In genomic region chr6:148524509-148524908, GRCh38 we compare ENCODE assay signal across 11 cellular contexts.
DNase-seq lines count a peak whose midpoint lies in the region; ATAC-seq and TF ChIP-seq lines count a peak whose summit lies in the region.
"Had no signal": no experiment of that assay in that cellular context is flagged by ENCODE, and none has a peak within 500 bp of the region (broad histone marks: within the 10 kb centered on the region; RNA-seq: fewer than 3 reads in every experiment).

No MANE protein-coding gene starts in this region.

- no peak for TF ChIP-seq CTCF in natural killer cell (IDR thresholded peaks at IDR 0.05)
- no peak for TF ChIP-seq CTCF in chondrocyte (IDR thresholded peaks at IDR 0.05)
- no peak for TF ChIP-seq CTCF in CD14-positive monocyte (IDR thresholded peaks at IDR 0.05)

- peak in 1 of 2 donors; percentile 47 for ATAC-seq in natural killer cell treated with Interleukin-12 subunit alpha and Interleukin-12 subunit beta and Interleukin-15 and Interleukin-18, amount 100 ng/mL, for 72 hours
- ATAC-seq in natural killer cell = no peak
- ATAC-seq in left colon = no peak
- ATAC-seq: left lobe of liver had no signal

- H3K9ac ChIP-seq in mucosa of rectum (ENCODE audit: low read depth in 1 of 2, low read length in 2 of 2) = peak overlapping the region in 1 of 2 donors; percentile 19

- peak overlapping the region; percentile 33 to 68 for H3K27ac Mint-ChIP-seq in natural killer cell treated with Interleukin-12 subunit alpha and Interleukin-12 subunit beta and Interleukin-15 and Interleukin-18, amount 100 ng/mL, for 72 hours
- no peak overlapping the region for H3K27ac Mint-ChIP-seq in natural killer cell
- peak overlapping the region; percentile 95 for H3K27ac Mint-ChIP-seq in chondrocyte (ENCODE audit: unreplicated experiment)
- H3K27ac Mint-ChIP-seq in CD14-positive monocyte = no peak overlapping the region

- H3K36me3 Mint-ChIP-seq in natural killer cell treated with Interleukin-12 subunit alpha and Interleukin-12 subunit beta and Interleukin-15 and Interleukin-18, amount 100 ng/mL, for 72 hours = no peaks in the 10 kb centered on the region
- H3K36me3 Mint-ChIP-seq in natural killer cell (no peaks in the 10 kb centered on the region), chondrocyte (ENCODE audit: low read depth) (peaks cover 23% of the 10 kb centered on the region), CD14-positive monocyte (peaks cover 5 to 13% of the 10 kb centered on the region in 2 donors)

- peak overlapping the region; percentile 57 to 64 for H3K27ac ChIP-seq in mucosa of rectum (ENCODE audit: low read depth in 2 of 2, low read length in 2 of 2)

- peaks cover 0 to 5% of the 10 kb centered on the region in 2 donors for H3K4me1 Mint-ChIP-seq in natural killer cell treated with Interleukin-12 subunit alpha and Interleukin-12 subunit beta and Interleukin-15 and Interleukin-18, amount 100 ng/mL, for 72 hours (ENCODE audit: low read depth in 2 of 2)
- H3K4me1 Mint-ChIP-seq in natural killer cell = no peaks in the 10 kb centered on the region
- peaks cover 72% of the 10 kb centered on the region for H3K4me1 Mint-ChIP-seq in chondrocyte (ENCODE audit: low read depth)
- H3K4me1 Mint-ChIP-seq in CD14-positive monocyte = no peaks in the 10 kb centered on the region

- H3K27me3 ChIP-seq in mucosa of rectum (ENCODE audit: control insufficient read depth in 2 of 2, insufficient read depth in 2 of 2, low read length in 2 of 2) (no peaks in the 10 kb centered on the region), HAP-1 (ENCODE audit: low read depth) (no peaks in the 10 kb centered on the region)

- H3K4me3 Mint-ChIP-seq in natural killer cell treated with Interleukin-12 subunit alpha and Interleukin-12 subunit beta and Interleukin-15 and Interleukin-18, amount 100 ng/mL, for 72 hours = peak overlapping the region; percentile 41
- no peak overlapping the region for H3K4me3 Mint-ChIP-seq in natural killer cell
- H3K4me3 Mint-ChIP-seq in chondrocyte (ENCODE audit: unreplicated experiment) = peak overlapping the region; percentile 43
- H3K4me3 Mint-ChIP-seq in CD14-positive monocyte = no peak overlapping the region

- intact Hi-C loops in natural killer cell (cut with micrococcal nuclease) (no loop called here), left colon (cut with DNase I, micrococcal nuclease) (no loop called here), CD14-positive monocyte (cut with micrococcal nuclease) (no loop called here)

- peaks cover 0 to 5% of the 10 kb centered on the region in 2 donors for H3K27me3 Mint-ChIP-seq in natural killer cell treated with Interleukin-12 subunit alpha and Interleukin-12 subunit beta and Interleukin-15 and Interleukin-18, amount 100 ng/mL, for 72 hours
- peaks cover 2 to 4% of the 10 kb centered on the region in 2 donors for H3K27me3 Mint-ChIP-seq in natural killer cell (ENCODE audit: low read depth in 2 of 2)
- H3K27me3 Mint-ChIP-seq in chondrocyte (ENCODE audit: low read depth) = no peaks in the 10 kb centered on the region
- H3K27me3 Mint-ChIP-seq in CD14-positive monocyte (ENCODE audit: low read depth in 3 of 3) = peaks cover 0 to 11% (median 3%) of the 10 kb centered on the region in 3 donors

- H3K4me1 ChIP-seq in mucosa of rectum (ENCODE audit: control insufficient read depth in 2 of 2, insufficient read depth in 2 of 2, low read length in 2 of 2) (peaks cover 0 to 2% of the 10 kb centered on the region in 2 donors), HAP-1 (peaks cover 15% of the 10 kb centered on the region)

- H3K36me3 ChIP-seq in mucosa of rectum (ENCODE audit: control insufficient read depth in 2 of 2, insufficient read depth in 2 of 2, low read length in 2 of 2) (peaks cover 15 to 16% of the 10 kb centered on the region in 2 donors), HAP-1 (replicated peaks) (no peaks in the 10 kb centered on the region; the same call in none of the 2 replicates)

- DNase-seq in natural killer cell treated with Interleukin-12 subunit alpha and Interleukin-12 subunit beta and Interleukin-15 and Interleukin-18, amount 100 ng/mL, for 72 hours (ENCODE audit: low spot score) = no peak
- DNase-seq in natural killer cell (no peak), chondrocyte (ENCODE audit: low spot score) (no peak), GF-D8 (lab: John Stamatoyannopoulos, UW) (no peak), left colon (no peak), CD14-positive monocyte (ENCODE audit: low spot score) (no peak), HAP-1 (ENCODE audit: low spot score in 2 of 2) (no peak)
- DNase-seq: activated CD4-positive, CD25-positive, alpha-beta regulatory T cell; cerebellar nuclear complex had no signal

- H3K9me3 ChIP-seq in mucosa of rectum (ENCODE audit: control insufficient read depth in 2 of 2, low read length in 2 of 2) (no peaks in the 10 kb centered on the region), HAP-1 (no peaks in the 10 kb centered on the region)

- H3K9me3 Mint-ChIP-seq in natural killer cell treated with Interleukin-12 subunit alpha and Interleukin-12 subunit beta and Interleukin-15 and Interleukin-18, amount 100 ng/mL, for 72 hours = no peaks in the 10 kb centered on the region
- no peaks in the 10 kb centered on the region for H3K9me3 Mint-ChIP-seq in natural killer cell
- no peaks in the 10 kb centered on the region for H3K9me3 Mint-ChIP-seq in chondrocyte (ENCODE audit: low read depth)
- H3K9me3 Mint-ChIP-seq in CD14-positive monocyte = peaks cover 0 to 6% (median 3%) of the 10 kb centered on the region in 7 donors

- in situ Hi-C loops in HAP-1 (cut with MboI; ENCODE audit: low sequenced_read_pairs) = no loop called here

- H3K4me3 ChIP-seq in mucosa of rectum (ENCODE audit: low read length in 2 of 2) (peak overlapping the region in 1 of 2 donors; percentile 33), HAP-1 (no peak overlapping the region)

Comparison
In these comparisons a context has a peak if more than half of its experiments do, and no peak if none do; other contexts are left out.
1. H3K27ac Mint-ChIP-seq: peak in natural killer cell treated with Interleukin-12 subunit alpha and Interleukin-12 subunit beta and Interleukin-15 and Interleukin-18, amount 100 ng/mL, for 72 hours (2 of 2) and chondrocyte (single experiment); none in natural killer cell (0 of 2) and CD14-positive monocyte (0 of 7).
2. H3K4me3 Mint-ChIP-seq: peak in natural killer cell treated with Interleukin-12 subunit alpha and Interleukin-12 subunit beta and Interleukin-15 and Interleukin-18, amount 100 ng/mL, for 72 hours (single experiment) and chondrocyte (single experiment); none in natural killer cell (single experiment) and CD14-positive monocyte (0 of 2).